14 cellular contexts compared by ENCODE assay signal in genomic region chr11:93532285-93532789, GRCh38. TPM values are rescaled to one million over a fixed set of nuclear protein-coding genes. Genes with fewer than 3 reads are reported as not detected.
DNase-seq lines count a peak whose midpoint lies in the region; ATAC-seq and FAIRE-seq lines count a peak whose summit lies in the region.
"Had no signal": no experiment of that assay in that cellular context is flagged by ENCODE, and none has a peak within 500 bp of the region (broad histone marks: within the 10 kb centered on the region; RNA-seq: fewer than 3 reads in every experiment).

No MANE protein-coding gene starts in this region.

- H3K27ac Mint-ChIP-seq in T-cell = peak overlapping the region; percentile 1 to 69
- H3K27ac Mint-ChIP-seq: activated B cell treated with CpG ODN at 0.5 μM for 24 hours had no signal

- H3K4me1 Mint-ChIP-seq in T-cell = peaks cover 33 to 56% (median 51%) of the 10 kb centered on the region in 3 donors

- FAIRE-seq in urothelium cell line (lab: Jason Lieb, UNC) = no peak
- FAIRE-seq: RCC 7860 had no signal

- H3K4me3 Mint-ChIP-seq in T-cell = no peak overlapping the region
- H3K4me3 Mint-ChIP-seq: activated B cell treated with CpG ODN at 0.5 μM for 24 hours had no signal

- ATAC-seq in GM18870 (IDR thresholded peaks at IDR 0.05; ENCODE audit: unreplicated experiment) (peak; percentile 36), GM21786 (IDR thresholded peaks at IDR 0.05; ENCODE audit: unreplicated experiment) (peak; percentile 34), T-cell (replicated peaks in 1 of 4) (no peak), HG03139 (IDR thresholded peaks at IDR 0.05; ENCODE audit: unreplicated experiment) (no peak)

- CTCF ChIA-PET in T-cell (lab: Charles Lee) = no interaction called here

- POLR2A ChIA-PET in T-cell (lab: Charles Lee) = no interaction called here

- DNase-seq in T-cell = no peak
- DNase-seq in islet precursor cell = peak; percentile 84
- no peak for DNase-seq in NCI-H2227 treated with DMSO at 0.1 percent for 48 hours (lab: John Stamatoyannopoulos, UW)
- DNase-seq in urothelium cell line (ENCODE audit: low spot score) = no peak
- DNase-seq: activated B cell treated with CpG ODN at 0.5 μM for 24 hours, anterior cingulate cortex, DMS79, esophagus squamous epithelium, KG1, NCI-H2081 treated with DMSO at 0.1 percent for 48 hours had no signal

- no peaks in the 10 kb centered on the region for H3K27me3 Mint-ChIP-seq in T-cell
- H3K27me3 Mint-ChIP-seq: activated B cell treated with CpG ODN at 0.5 μM for 24 hours had no signal

- H3K36me3 Mint-ChIP-seq in T-cell = no peaks in the 10 kb centered on the region

- no peaks in the 10 kb centered on the region for H3K9me3 Mint-ChIP-seq in T-cell
- H3K9me3 Mint-ChIP-seq: activated B cell treated with CpG ODN at 0.5 μM for 24 hours had no signal

RNA-seq across cellular contexts. Expression of gene SMCO4, which starts 10.9 kb away (rescaled TPM):
- total RNA-seq in T-cell = 1 to 10 TPM in 4 of 5 donors, not detected in 1; 2.2 to 6.5 (median 4.7) TPM

Comparison
In these comparisons a context has a peak if more than half of its experiments do, and no peak if none do; other contexts are left out.
1. ATAC-seq: peak in GM18870 (single experiment) and GM21786 (single experiment); none in T-cell (0 of 4) and HG03139 (single experiment).